In the genomic region with DNA sequence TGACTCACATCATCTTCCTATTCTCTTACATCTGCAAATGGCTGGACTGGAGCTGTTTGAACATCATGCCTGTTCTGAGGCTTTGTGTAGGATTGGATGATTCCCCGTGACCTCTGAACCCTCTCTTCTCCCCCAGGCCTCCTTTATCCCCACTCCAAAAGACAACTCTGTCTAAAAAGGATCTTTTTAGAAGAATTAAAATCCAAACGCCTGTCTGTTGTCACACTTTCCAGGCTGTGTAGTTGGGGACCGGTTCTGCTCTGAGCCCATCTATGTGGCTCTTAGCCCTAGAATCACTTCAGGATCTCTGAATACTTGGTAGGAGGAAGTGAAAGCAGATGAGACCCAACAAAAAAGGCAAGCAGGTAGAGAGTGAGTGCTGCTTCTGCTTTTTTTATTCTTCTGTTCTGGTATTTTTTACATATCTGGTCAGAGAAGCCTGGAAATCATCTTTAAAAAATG, we compare ENCODE assay signal across 8 cellular contexts.
DNase-seq lines count a peak whose midpoint lies in the region; ATAC-seq lines count a peak whose summit lies in the region.

No MANE protein-coding gene starts in this region.

- DNase-seq in NOMO-1 (lab: John Stamatoyannopoulos, UW; ENCODE audit: unreplicated experiment in 2 of 2) (peak; percentile 70 to 89), memory B cell (ENCODE audit: low spot score in 2 of 2) (peak in 1 of 2 donors; percentile 62), ACHN (no peak), islet precursor cell (no peak), OCI-M1 (lab: John Stamatoyannopoulos, UW) (no peak)
- no peak for DNase-seq in stimulated activated naive CD4-positive, alpha-beta T cell treated with Interleukin-2 at 50 U/mL for 16 hours (lab: John Stamatoyannopoulos, UW)

- H3K4me1 Mint-ChIP-seq in memory B cell: peaks cover 44% of the 10 kb centered on the region

- peak; percentile 73 for ATAC-seq in GM18861 (IDR thresholded peaks at IDR 0.05; ENCODE audit: unreplicated experiment)
- peak; percentile 73 for ATAC-seq in HG02642 (IDR thresholded peaks at IDR 0.05; ENCODE audit: poor library complexity, unreplicated experiment)
- peak; percentile 80 for ATAC-seq in memory B cell (ENCODE audit: low read depth)

- H3K27ac Mint-ChIP-seq in memory B cell: peak overlapping the region; percentile 97

- in situ Hi-C loops in ACHN (cut with HindIII; ENCODE audit: low pct_ligation_motif_present, low pct_unique_long_range_greater_than_20kb, low sequenced_read_pairs): no loop called here

- peaks cover 5% of the 10 kb centered on the region for H3K9me3 Mint-ChIP-seq in memory B cell

- peaks cover 15% of the 10 kb centered on the region for H3K36me3 Mint-ChIP-seq in memory B cell

- H3K27me3 Mint-ChIP-seq in memory B cell: no peaks in the 10 kb centered on the region

- H3K4me3 Mint-ChIP-seq in memory B cell: peak overlapping the region; percentile 93

Comparison
In these comparisons a context has a peak if more than half of its experiments do, and no peak if none do; other contexts are left out.
1. DNase-seq: peak in NOMO-1 (2 of 2); none in ACHN (single experiment), stimulated activated naive CD4-positive, alpha-beta T cell treated with Interleukin-2 at 50 U/mL for 16 hours (single experiment), islet precursor cell (single experiment) and OCI-M1 (single experiment).
2. Peak in every context shown above with its lines, with median percentiles within 50 percentile points of each other: ATAC-seq.